15 cellular contexts compared by ENCODE assay signal in genomic region chr1:72498393-72498792, GRCh38.
DNase-seq lines count a peak whose midpoint lies in the region; TF ChIP-seq lines count a peak whose summit lies in the region.
"Had no signal": no experiment of that assay in that cellular context is flagged by ENCODE, and none has a peak within 500 bp of the region (broad histone marks: within the 10 kb centered on the region; RNA-seq: fewer than 3 reads in every experiment).

No MANE protein-coding gene starts in this region.

- H3K27me3 ChIP-seq in esophagus muscularis mucosa: no peaks in the 10 kb centered on the region
- H3K27me3 ChIP-seq: SJSA1 had no signal

- no peak for TF ChIP-seq POLR2A in esophagus muscularis mucosa (IDR thresholded peaks at IDR 0.05; ENCODE audit: low read depth)

- no peaks in the 10 kb centered on the region for H3K4me1 ChIP-seq in esophagus muscularis mucosa
- H3K4me1 ChIP-seq: Caco-2, SJSA1 had no signal

- H3K27ac Mint-ChIP-seq in glutamatergic neuron (ENCODE audit: unreplicated experiment): no peak overlapping the region
- H3K27ac Mint-ChIP-seq: CD4-positive, alpha-beta T cell had no signal

- H3K4me1 Mint-ChIP-seq in glutamatergic neuron (ENCODE audit: low read depth, unreplicated experiment): no peaks in the 10 kb centered on the region

- H3K27me3 Mint-ChIP-seq in glutamatergic neuron (ENCODE audit: unreplicated experiment): peaks cover 1% of the 10 kb centered on the region
- H3K27me3 Mint-ChIP-seq: CD4-positive, alpha-beta T cell had no signal

- DNase-seq in AML-193 (lab: John Stamatoyannopoulos, UW): peak; percentile 15 to 31
- peak; percentile 48 for DNase-seq in NCI-H226
- peak; percentile 39 for DNase-seq in fibroblast of gingiva (ENCODE audit: low read depth)
- peak; percentile 13 for DNase-seq in renal cortical epithelial cell (ENCODE audit: low read depth)
- DNase-seq in KG1 (lab: John Stamatoyannopoulos, UW): no peak
- DNase-seq in esophagus muscularis mucosa (ENCODE audit: extremely low spot score): no peak
- no peak for DNase-seq in glutamatergic neuron
- DNase-seq: Caco-2; CD4-positive, alpha-beta T cell; GOT3; NCI-H1417; NCI-H187 treated with DMSO at 0.1 percent for 48 hours; NCI-H2227 treated with DMSO at 0.1 percent for 48 hours; NCI-H524 had no signal

- no peak for TF ChIP-seq EP300 in esophagus muscularis mucosa (IDR thresholded peaks at IDR 0.05)

- intact Hi-C loops in esophagus muscularis mucosa (cut with DNase I): no loop called here

- no peaks in the 10 kb centered on the region for H3K9me3 ChIP-seq in esophagus muscularis mucosa
- H3K9me3 ChIP-seq: Caco-2, SJSA1 had no signal

- WGBS in esophagus muscularis mucosa: 50% methylated on average over 5 of the region's 5 CpGs

- no peaks in the 10 kb centered on the region for H3K9me3 Mint-ChIP-seq in glutamatergic neuron (ENCODE audit: unreplicated experiment)
- H3K9me3 Mint-ChIP-seq: CD4-positive, alpha-beta T cell had no signal

- H3K4me3 ChIP-seq in esophagus muscularis mucosa: no peak overlapping the region
- H3K4me3 ChIP-seq: SJSA1 had no signal

- no peak overlapping the region for H3K4me3 Mint-ChIP-seq in glutamatergic neuron (ENCODE audit: unreplicated experiment)
- H3K4me3 Mint-ChIP-seq: CD4-positive, alpha-beta T cell had no signal

- H3K36me3 Mint-ChIP-seq in glutamatergic neuron (ENCODE audit: unreplicated experiment): no peaks in the 10 kb centered on the region

- TF ChIP-seq CTCF in esophagus muscularis mucosa (IDR thresholded peaks at IDR 0.05) (no peak), glutamatergic neuron (IDR thresholded peaks at IDR 0.05; ENCODE audit: partially characterized antibody, unreplicated experiment) (no peak)

- no peak overlapping the region for H3K27ac ChIP-seq in esophagus muscularis mucosa (replicated peaks in 1 of 4)
- H3K27ac ChIP-seq: SJSA1 had no signal

- H3K36me3 ChIP-seq in esophagus muscularis mucosa: no peaks in the 10 kb centered on the region
- H3K36me3 ChIP-seq: SJSA1 had no signal

Comparison
In these comparisons a context has a peak if more than half of its experiments do, and no peak if none do; other contexts are left out.
1. DNase-seq: peak in AML-193 (2 of 2), NCI-H226 (single experiment), fibroblast of gingiva (single experiment) and renal cortical epithelial cell (single experiment); none in KG1 (single experiment), esophagus muscularis mucosa (single experiment) and glutamatergic neuron (single experiment).